In genomic region chr3:105359098-105359762, GRCh38 we compare ENCODE assay signal across 12 cellular contexts. TPM values are rescaled to one million over a fixed set of nuclear protein-coding genes. Genes with fewer than 3 reads are reported as not detected.
DNase-seq lines count a peak whose midpoint lies in the region; ATAC-seq and TF ChIP-seq lines count a peak whose summit lies in the region.
"Had no signal": no experiment of that assay in that cellular context is flagged by ENCODE, and none has a peak within 500 bp of the region (broad histone marks: within the 10 kb centered on the region; RNA-seq: fewer than 3 reads in every experiment).

No MANE protein-coding gene starts in this region.

- no peaks in the 10 kb centered on the region for H3K9me2 ChIP-seq in SK-N-SH

- H3K9ac ChIP-seq in BLaER1 treated with 17β-estradiol and CSF1 and Interleukin-3, amounts not matched to agents 10 nM and 100 nM: peak overlapping the region in 1 of 11 experiments; percentile 20; a peak in 1 of 22 replicates
- peak overlapping the region; percentile 43; the same call in 1 of the 2 replicates for H3K9ac ChIP-seq in SK-N-SH
- H3K9ac ChIP-seq: BLaER1 had no signal

- DNase-seq in SK-N-SH (no peak), iris pigment epithelial cell (ENCODE audit: low read depth) (peak; percentile 83), NCI-H2227 treated with DMSO at 0.1 percent for 48 hours (lab: John Stamatoyannopoulos, UW) (no peak), AG08395 (ENCODE audit: low spot score) (no peak), hippocampal formation (lab: John Stamatoyannopoulos, UW) (no peak), ecto neural progenitor cell (ENCODE audit: low spot score) (no peak)
- DNase-seq: glutamatergic neuron, NCI-H510A treated with DMSO at 0.1 percent for 48 hours, stomach had no signal

- peaks cover 0 to 11% (median 2%) of the 10 kb centered on the region in 11 experiments; a peak in 12 of 22 replicates for H3K9me3 ChIP-seq in BLaER1 treated with 17β-estradiol and CSF1 and Interleukin-3, amounts not matched to agents 10 nM and 100 nM (replicated peaks in 1 of 11)
- no peaks in the 10 kb centered on the region for H3K9me3 ChIP-seq in SK-N-SH
- H3K9me3 ChIP-seq: stomach had no signal

- no peak for TF ChIP-seq CTCF in SK-N-SH (IDR thresholded peaks at IDR 0.05)

- TF ChIP-seq RAD21 in SK-N-SH (IDR thresholded peaks at IDR 0.05; ENCODE audit: low read length): no peak

- no peaks in the 10 kb centered on the region for H3K79me2 ChIP-seq in SK-N-SH (ENCODE audit: insufficient read depth)

- no peaks in the 10 kb centered on the region for H3K36me3 ChIP-seq in BLaER1 treated with 17β-estradiol and CSF1 and Interleukin-3, amounts not matched to agents 10 nM and 100 nM
- H3K36me3 ChIP-seq in SK-N-SH (replicated peaks in 1 of 2; ENCODE audit: control insufficient read depth in 1 of 2, insufficient read depth in 2 of 2, low read length in 1 of 2): no peaks in the 10 kb centered on the region
- H3K36me3 ChIP-seq: BLaER1, stomach had no signal

- H3F3A ChIP-seq in SK-N-SH (replicated peaks; ENCODE audit: insufficient read depth): peaks cover 47% of the 10 kb centered on the region

- 56% methylated on average over 5 of the region's 5 CpGs for WGBS in SK-N-SH (ENCODE audit: low lambda C conversion rate)

- H3K27ac ChIP-seq in BLaER1 treated with 17β-estradiol and CSF1 and Interleukin-3, amounts not matched to agents 10 nM and 100 nM: peak overlapping the region in 5 of 11 experiments; percentile 46 to 72 (median 58); a peak in 8 of 22 replicates
- peak overlapping the region; percentile 40 to 97; a peak in 3 of 4 replicates for H3K27ac ChIP-seq in SK-N-SH (ENCODE audit: low read depth in 2 of 2, low read length in 1 of 2)
- H3K27ac ChIP-seq: BLaER1, stomach had no signal

- TF ChIP-seq EP300 in SK-N-SH (IDR thresholded peaks at IDR 0.05; ENCODE audit: borderline replicate concordance in 1 of 2, low read depth in 1 of 2, low read length in 1 of 2): peak; percentile 24 to 69; a peak in 1 of 4 replicates

- peaks cover 0 to 76% (median 22%) of the 10 kb centered on the region in 10 experiments; a peak in 11 of 20 replicates for H3K4me1 ChIP-seq in BLaER1 treated with 17β-estradiol and CSF1 and Interleukin-3, amounts not matched to agents 10 nM and 100 nM
- peaks cover 25 to 56% of the 10 kb centered on the region in 2 experiments; a peak in 3 of 4 replicates for H3K4me1 ChIP-seq in SK-N-SH (ENCODE audit: control insufficient read depth in 1 of 2, insufficient read depth in 2 of 2, low read depth in 1 of 2, low read length in 1 of 2)
- H3K4me1 ChIP-seq: BLaER1 had no signal

- POLR2A ChIA-PET in SK-N-SH (lab: Yijun Ruan, JAX): no interaction called here

- H4K20me1 ChIP-seq in BLaER1 treated with 17β-estradiol and CSF1 and Interleukin-3, amounts not matched to agents 10 nM and 100 nM: no peaks in the 10 kb centered on the region
- no peaks in the 10 kb centered on the region for H4K20me1 ChIP-seq in SK-N-SH (ENCODE audit: insufficient read depth)
- H4K20me1 ChIP-seq: BLaER1 had no signal

- H2AFZ ChIP-seq in SK-N-SH (ENCODE audit: low read depth): no peak overlapping the region; the same call in 1 of the 2 replicates

- CTCF ChIA-PET in SK-N-SH (lab: Yijun Ruan, JAX): interaction anchor here (2.8 kb wide), 1 partner anchor 9 kb away, joined by 7 read pairs; no protein-coding TSS in a partner anchor

- no peaks in the 10 kb centered on the region for H3K27me3 ChIP-seq in BLaER1 treated with 17β-estradiol and CSF1 and Interleukin-3, amounts not matched to agents 10 nM and 100 nM
- no peaks in the 10 kb centered on the region for H3K27me3 ChIP-seq in SK-N-SH (ENCODE audit: insufficient read depth)
- H3K27me3 ChIP-seq: BLaER1 had no signal

- ATAC-seq in HG02623 (IDR thresholded peaks at IDR 0.05; ENCODE audit: unreplicated experiment): peak; percentile 44

- peak overlapping the region in 6 of 11 experiments; percentile 23 to 70 (median 51); a peak in 11 of 22 replicates for H3K4me2 ChIP-seq in BLaER1 treated with 17β-estradiol and CSF1 and Interleukin-3, amounts not matched to agents 10 nM and 100 nM
- peak overlapping the region; percentile 47; the same call in 1 of the 2 replicates for H3K4me2 ChIP-seq in SK-N-SH
- H3K4me2 ChIP-seq: BLaER1 had no signal

- H3K4me3 ChIP-seq in BLaER1 treated with 17β-estradiol and CSF1 and Interleukin-3, amounts not matched to agents 10 nM and 100 nM: no peak overlapping the region
- no peak overlapping the region for H3K4me3 ChIP-seq in SK-N-SH (ENCODE audit: low read depth in 2 of 2, low read length in 1 of 2)
- H3K4me3 ChIP-seq: BLaER1, stomach had no signal

TF ChIP-seq in SK-N-SH, 30 proteins besides CTCF, POLR2A, EP300 and RAD21:
- TF ChIP-seq NFIC (IDR thresholded peaks at IDR 0.05; ENCODE audit: borderline replicate concordance) (peak; percentile 77), FOSL2 (IDR thresholded peaks at IDR 0.05; ENCODE audit: borderline replicate concordance, low read depth) (peak; percentile 80), MEF2A (IDR thresholded peaks at IDR 0.05; ENCODE audit: borderline replicate concordance, low read depth) (peak; percentile 93), PBX3 (IDR thresholded peaks at IDR 0.05) (peak; percentile 79), USF1 (IDR thresholded peaks at IDR 0.05; ENCODE audit: borderline replicate concordance, low read depth) (no peak), JUND (IDR thresholded peaks at IDR 0.05) (peak; percentile 81), ZBTB33 (IDR thresholded peaks at IDR 0.05; ENCODE audit: borderline replicate concordance, low read depth) (0 out of 2 replicates have a peak, but pooled peaks have one; percentile 33), TCF12 (IDR thresholded peaks at IDR 0.05) (peak; percentile 66), FOXJ3 (CRISPR knock-in tag; IDR thresholded peaks at IDR 0.05) (no peak), EZH2phosphoT487 (IDR thresholded peaks at IDR 0.05; ENCODE audit: borderline replicate concordance, low read depth) (no peak), RXRA (IDR thresholded peaks at IDR 0.05; ENCODE audit: borderline replicate concordance, low read depth) (peak; percentile 59; the same call in 1 of the 2 replicates), TEAD4 (IDR thresholded peaks at IDR 0.05; ENCODE audit: borderline replicate concordance, insufficient read depth) (0 out of 2 replicates have a peak, but pooled peaks have one; percentile 30)

RNA-seq across cellular contexts. Expression of gene ALCAM, which starts 7.5 kb away (rescaled TPM):
- 58.3 and 87.2 TPM in 2 replicates for polyA plus RNA-seq in SK-N-SH (2012; rRNA removed)
- 80.1 and 85.7 TPM in 2 replicates for polyA plus RNA-seq in SK-N-SH (2012; cell fraction: cytosol; rRNA removed)
- 46.5 and 91.5 TPM in 2 replicates for polyA plus RNA-seq in SK-N-SH (2012; cell fraction: nucleus; rRNA removed)
